In the genomic region with DNA sequence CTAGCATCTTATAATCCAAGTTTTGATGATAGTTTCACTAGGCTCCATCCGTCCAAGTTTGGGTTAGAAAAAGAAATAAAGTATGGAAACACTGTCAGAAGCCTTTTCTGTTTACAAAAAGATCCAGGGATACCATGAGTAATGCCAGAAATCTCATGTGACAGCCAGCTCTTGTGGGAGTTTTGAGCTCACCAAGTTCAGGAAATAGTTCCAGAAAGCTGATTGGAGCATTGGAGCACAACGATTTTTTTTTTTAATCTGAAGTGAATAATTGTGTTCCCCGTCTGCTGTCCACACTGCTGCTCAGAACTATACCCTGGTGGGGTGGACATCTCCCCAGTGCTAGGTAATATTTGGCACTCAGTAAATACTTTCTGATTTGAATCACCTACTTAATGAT, we compare ENCODE assay signal across 9 cellular contexts.
DNase-seq lines count a peak whose midpoint lies in the region; ATAC-seq and TF ChIP-seq lines count a peak whose summit lies in the region.
"Had no signal": no experiment of that assay in that cellular context is flagged by ENCODE, and none has a peak within 500 bp of the region (broad histone marks: within the 10 kb centered on the region; RNA-seq: fewer than 3 reads in every experiment).

No MANE protein-coding gene starts in this region.

- intact Hi-C loops in heart right ventricle (cut with DNase I) = loop anchor here in 2 of 10 donors (5.0 to 10.0 kb wide), 5 partner anchors 116 to 276 kb away; partner anchors contain the start of gene NPAS3 (in 1 of the 2)

- ATAC-seq in heart right ventricle = peak; percentile 64 to 86 (median 80)

- H3K27me3 ChIP-seq in heart right ventricle = no peaks in the 10 kb centered on the region

- H3K9me3 ChIP-seq in heart right ventricle = no peaks in the 10 kb centered on the region

- peaks cover 7 to 51% (median 32%) of the 10 kb centered on the region in 9 donors for H3K4me1 ChIP-seq in heart right ventricle

- peak overlapping the region in 9 of 10 donors; percentile 1 to 70 (median 61) for H3K27ac ChIP-seq in heart right ventricle

- TF ChIP-seq POLR2A in erythroblast (IDR thresholded peaks at IDR 0.05; ENCODE audit: low read length) = no peak

- H3K36me3 ChIP-seq in heart right ventricle = no peaks in the 10 kb centered on the region

- WGBS in heart right ventricle, 2 donors = 5 to 7% methylated on average over 3 of the region's 3 CpGs

- no peak for TF ChIP-seq CTCF in heart right ventricle (IDR thresholded peaks at IDR 0.05)
- no peak for TF ChIP-seq CTCF in retinal pigment epithelial cell (conservative IDR thresholded peaks at IDR 0.05; ENCODE audit: low read depth, low read length)

- DNase-seq in Ammon's horn (ENCODE audit: low spot score) (peak; percentile 72), astrocyte of the hippocampus (ENCODE audit: low read depth, low spot score) (peak; percentile 89), heart right ventricle (peak in 1 of 2 donors; percentile 62), retinal pigment epithelial cell (ENCODE audit: low read depth) (peak; percentile 86), NCI-H774 (lab: John Stamatoyannopoulos, UW) (no peak), erythroblast (lab: John Stamatoyannopoulos, UW) (no peak)
- DNase-seq in activated effector memory CD4-positive, alpha-beta T cell treated with Interleukin-2 at 50 U/mL for 16 hours = no peak
- no peak for DNase-seq in activated naive CD4-positive, alpha-beta T cell treated with Interleukin-2 at 50 U/mL for 16 hours
- DNase-seq: NCI-H2107 had no signal

- no peak overlapping the region for H3K4me3 ChIP-seq in heart right ventricle
- H3K4me3 ChIP-seq in retinal pigment epithelial cell (ENCODE audit: low read length) = no peak overlapping the region

Comparison
In these comparisons a context has a peak if more than half of its experiments do, and no peak if none do; other contexts are left out.
1. DNase-seq: peak in Ammon's horn (single experiment), astrocyte of the hippocampus (single experiment) and retinal pigment epithelial cell (single experiment); none in activated effector memory CD4-positive, alpha-beta T cell treated with Interleukin-2 at 50 U/mL for 16 hours (single experiment), NCI-H774 (single experiment), activated naive CD4-positive, alpha-beta T cell treated with Interleukin-2 at 50 U/mL for 16 hours (single experiment) and erythroblast (0 of 2).